Comparison of ENCODE assay signal across 26 cellular contexts in the genomic region with DNA sequence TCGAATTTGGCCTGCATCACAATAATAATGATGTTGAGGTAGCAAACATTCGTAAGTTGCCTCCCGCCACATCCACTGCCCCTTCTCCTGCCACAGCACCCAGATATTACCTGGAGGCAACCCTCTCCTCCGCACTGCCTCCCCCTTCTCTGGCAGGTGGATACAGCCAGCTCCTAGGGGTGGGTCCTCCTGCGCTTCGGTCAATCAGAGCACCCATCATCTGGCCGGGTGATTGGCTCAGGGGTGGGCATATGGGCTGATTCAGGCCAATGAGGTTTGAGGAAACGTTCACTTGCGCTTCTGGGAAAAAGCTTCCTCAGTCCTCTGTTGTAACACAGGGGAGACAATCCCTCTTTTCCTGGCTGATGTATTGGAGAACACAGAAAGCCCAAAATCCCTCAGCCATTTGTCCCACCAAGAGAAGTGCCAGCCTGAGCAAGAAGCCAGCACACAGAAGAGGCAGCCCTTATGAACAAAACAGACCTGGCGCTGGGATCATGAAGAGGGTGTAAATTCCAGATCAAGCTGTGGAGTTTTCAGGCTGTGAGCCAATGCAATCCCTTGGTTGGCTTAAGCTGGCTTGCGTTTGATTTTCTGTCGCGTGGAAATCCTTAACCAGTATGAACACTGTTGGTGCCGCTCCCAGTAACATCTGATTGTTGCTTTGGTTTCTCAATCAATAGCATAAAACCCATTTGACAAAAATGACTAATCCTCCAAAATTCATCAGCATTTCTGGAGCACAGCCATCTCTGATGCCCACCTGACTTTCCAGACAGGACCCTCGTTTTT.
A peak's percentile ranks its signal among the peaks of the same experiment; 100 is the strongest.
DNase-seq lines count a peak whose midpoint lies in the region; ATAC-seq and TF ChIP-seq lines count a peak whose summit lies in the region.
"Had no signal": no experiment of that assay in that cellular context is flagged by ENCODE, and none has a peak within 500 bp of the region (broad histone marks: within the 10 kb centered on the region; RNA-seq: fewer than 3 reads in every experiment).

No MANE protein-coding gene starts in this region.

- no CpG with 5 or more reads among the region's 15 CpGs for WGBS in neuronal stem cell (ENCODE audit: extremely low coverage in 2 of 2, insufficient read length in 2 of 2, insufficient replicate concordance in 1 of 2), 2 donors
- WGBS in mesenchymal stem cell = 93% methylated on average over 15 of the region's 15 CpGs

- H2BK120ac ChIP-seq in neuronal stem cell (ENCODE audit: low read depth, low read length) = no peak overlapping the region
- H2BK120ac ChIP-seq in mesenchymal stem cell (ENCODE audit: low read depth, low read length) = no peak overlapping the region

- no peaks in the 10 kb centered on the region; the same call in 1 of the 2 replicates for H3K9me2 ChIP-seq in GM23338 (ENCODE audit: insufficient read depth)

- H4K91ac ChIP-seq in neuronal stem cell (ENCODE audit: low read depth, low read length, poor library complexity) (no peak overlapping the region), mesenchymal stem cell (ENCODE audit: low read length) (no peak overlapping the region)

- CTCF ChIA-PET in activated CD8-positive, alpha-beta T cell treated with anti-CD3 and anti-CD28 coated beads, Interleukin-2, amount 10 ng/mL, durations not matched to agents 7 days and 5 days (lab: Charles Lee) = interaction anchor here (1.0 to 1.6 kb wide), 6 partner anchors 13 to 83 kb away, joined by 3 to 5 read pairs (median 4); no protein-coding TSS in a partner anchor

- no peaks in the 10 kb centered on the region for H3K79me1 ChIP-seq in neuronal stem cell (ENCODE audit: low read depth, low read length)
- no peaks in the 10 kb centered on the region for H3K79me1 ChIP-seq in mesenchymal stem cell (replicated peaks; ENCODE audit: low read length, poor library complexity, severe bottlenecking)

- H2BK5ac ChIP-seq in neuronal stem cell (ENCODE audit: low read length) (no peak overlapping the region), mesenchymal stem cell (ENCODE audit: low read depth, low read length, poor library complexity, severe bottlenecking) (no peak overlapping the region)

- no peak for TF ChIP-seq CTCF in GM23338 (conservative IDR thresholded peaks at IDR 0.05; ENCODE audit: low read depth in 2 of 2)

- H2BK15ac ChIP-seq in neuronal stem cell (ENCODE audit: low read length) (no peak overlapping the region), mesenchymal stem cell (ENCODE audit: low read depth, poor library complexity, severe bottlenecking) (no peak overlapping the region)

- ATAC-seq in GM23338 (peak; percentile 18; the same call in 2 of the 3 replicates), HG03565 (IDR thresholded peaks at IDR 0.05; ENCODE audit: unreplicated experiment) (no peak)
- no peak for ATAC-seq in activated CD8-positive, alpha-beta T cell treated with anti-CD3 and anti-CD28 coated beads, Interleukin-2, amount 10 ng/mL, durations not matched to agents 7 days and 5 days
- no peak for ATAC-seq in stimulated activated naive CD8-positive, alpha-beta T cell treated with anti-CD3 and anti-CD28 coated beads, Interleukin-15, amount 100 ng/mL, for 72 hours
- ATAC-seq: activated T-cell treated with anti-CD3 and anti-CD28 coated beads, Interleukin-2, amount 50 U/mL, for 72 hours; foreskin keratinocyte had no signal

- H3K4me1 ChIP-seq in GM23338 (ENCODE audit: insufficient read depth) (peaks cover 18% of the 10 kb centered on the region), neuronal stem cell (ENCODE audit: control insufficient read depth in 2 of 2, insufficient read depth in 1 of 2, low read depth in 1 of 2, low read length in 2 of 2) (peaks cover 11 to 17% of the 10 kb centered on the region in 2 donors), mesenchymal stem cell (ENCODE audit: control insufficient read depth, insufficient read depth, low read depth, low read length) (peaks cover 15% of the 10 kb centered on the region)
- H3K4me1 ChIP-seq: ascending aorta, foreskin keratinocyte had no signal

- H3K27ac Mint-ChIP-seq in GM23338 = no peak overlapping the region
- H3K27ac Mint-ChIP-seq in activated CD8-positive, alpha-beta T cell treated with anti-CD3 and anti-CD28 coated beads, Interleukin-2, amount 10 ng/mL, durations not matched to agents 7 days and 5 days = no peak overlapping the region
- no peak overlapping the region for H3K27ac Mint-ChIP-seq in stimulated activated naive CD8-positive, alpha-beta T cell treated with anti-CD3 and anti-CD28 coated beads, Interleukin-15, amount 100 ng/mL, for 72 hours
- H3K27ac Mint-ChIP-seq: activated naive CD4-positive, alpha-beta T cell treated with anti-CD3 and anti-CD28 coated beads, Interleukin-2, amount 50 U/mL, for 24 hours; activated T-cell treated with anti-CD3 and anti-CD28 coated beads, Interleukin-2, amount 50 U/mL, for 72 hours; HFFc6 had no signal

- POLR2A ChIA-PET in activated CD8-positive, alpha-beta T cell treated with anti-CD3 and anti-CD28 coated beads, Interleukin-2, amount 10 ng/mL, durations not matched to agents 7 days and 5 days (lab: Charles Lee) = interaction anchor here (0.5 to 1.3 kb wide), 2 partner anchors 21 to 51 kb away, joined by 3 read pairs; no protein-coding TSS in a partner anchor

- H3K27ac ChIP-seq in GM23338 (ENCODE audit: low read depth) = no peak overlapping the region
- H3K27ac ChIP-seq in neuronal stem cell (replicated peaks; ENCODE audit: low read length) = no peak overlapping the region
- no peak overlapping the region for H3K27ac ChIP-seq in mesenchymal stem cell (ENCODE audit: low read length, poor library complexity, severe bottlenecking)
- H3K27ac ChIP-seq: 22Rv1, ascending aorta, foreskin keratinocyte, hepatocyte, upper lobe of left lung had no signal

- H3K36me3 Mint-ChIP-seq in GM23338 (ENCODE audit: low read depth) = no peaks in the 10 kb centered on the region
- peaks cover 15% of the 10 kb centered on the region for H3K36me3 Mint-ChIP-seq in activated CD8-positive, alpha-beta T cell treated with anti-CD3 and anti-CD28 coated beads, Interleukin-2, amount 10 ng/mL, durations not matched to agents 7 days and 5 days (ENCODE audit: low read depth)

- H3K18ac ChIP-seq in neuronal stem cell (ENCODE audit: low read length) (peak overlapping the region; percentile 23), mesenchymal stem cell (ENCODE audit: low read depth in 1 of 2, low read length in 2 of 2) (no peak overlapping the region)

- no peaks in the 10 kb centered on the region for H3K9me3 Mint-ChIP-seq in GM23338
- H3K9me3 Mint-ChIP-seq in activated CD8-positive, alpha-beta T cell treated with anti-CD3 and anti-CD28 coated beads, Interleukin-2, amount 10 ng/mL, durations not matched to agents 7 days and 5 days (ENCODE audit: insufficient read depth) = no peaks in the 10 kb centered on the region
- H3K9me3 Mint-ChIP-seq in stimulated activated naive CD8-positive, alpha-beta T cell treated with anti-CD3 and anti-CD28 coated beads, Interleukin-15, amount 100 ng/mL, for 72 hours = peaks cover 7 to 8% of the 10 kb centered on the region in 2 donors
- H3K9me3 Mint-ChIP-seq: HFFc6 had no signal

- DNase-seq in NCI-H146 (lab: John Stamatoyannopoulos, UW) = peak; percentile 20
- DNase-seq in NCI-H146 treated with DMSO at 0.1 percent for 48 hours (lab: John Stamatoyannopoulos, UW; ENCODE audit: unreplicated experiment) = no peak
- no peak for DNase-seq in GM23338 (ENCODE audit: low spot score)
- peak; percentile 17 for DNase-seq in activated CD8-positive, alpha-beta T cell treated with anti-CD3 and anti-CD28 coated beads, Interleukin-2, amount 10 ng/mL, durations not matched to agents 7 days and 5 days
- no peak for DNase-seq in neuronal stem cell (ENCODE audit: low spot score)
- DNase-seq in mesenchymal stem cell = no peak
- DNase-seq in stimulated activated naive CD8-positive, alpha-beta T cell treated with anti-CD3 and anti-CD28 coated beads, Interleukin-15, amount 100 ng/mL, for 72 hours = no peak
- DNase-seq: activated T-cell treated with anti-CD3 and anti-CD28 coated beads, Interleukin-2, amount 50 U/mL, for 72 hours; AML-193; central memory CD4-positive, alpha-beta T cell; DMS53; foreskin keratinocyte; GF-D8; HFFc6; NCI-H1092 treated with DMSO at 0.1 percent for 48 hours; NCI-H526 treated with DMSO at 0.1 percent for 48 hours; nucleus accumbens; OCI-M1; SHP77 treated with DMSO at 0.1 percent for 48 hours; upper lobe of left lung had no signal

- H4K20me1 ChIP-seq in GM23338 (replicated peaks; ENCODE audit: insufficient read depth) = no peaks in the 10 kb centered on the region

- H2BK12ac ChIP-seq in neuronal stem cell (ENCODE audit: low read length) (no peak overlapping the region), mesenchymal stem cell (ENCODE audit: low read length in 2 of 2) (no peak overlapping the region)

- no peaks in the 10 kb centered on the region for H3K79me2 ChIP-seq in GM23338 (replicated peaks; ENCODE audit: insufficient read depth)
- H3K79me2 ChIP-seq: hepatocyte had no signal

- H2AK5ac ChIP-seq in neuronal stem cell (ENCODE audit: low read depth, low read length) = no peak overlapping the region
- H2AK5ac ChIP-seq in mesenchymal stem cell (ENCODE audit: low read length, severe bottlenecking) = no peak overlapping the region

- peaks cover 29% of the 10 kb centered on the region for H3K4me1 Mint-ChIP-seq in GM23338
- H3K4me1 Mint-ChIP-seq in activated CD8-positive, alpha-beta T cell treated with anti-CD3 and anti-CD28 coated beads, Interleukin-2, amount 10 ng/mL, durations not matched to agents 7 days and 5 days (ENCODE audit: low read depth) = peaks cover 58% of the 10 kb centered on the region
- H3K4me1 Mint-ChIP-seq in stimulated activated naive CD8-positive, alpha-beta T cell treated with anti-CD3 and anti-CD28 coated beads, Interleukin-15, amount 100 ng/mL, for 72 hours = peaks cover 85% of the 10 kb centered on the region

- H4K8ac ChIP-seq in neuronal stem cell (ENCODE audit: low read depth, low read length) (no peak overlapping the region), mesenchymal stem cell (ENCODE audit: low read length) (no peak overlapping the region)

- no peaks in the 10 kb centered on the region for H3K9me3 ChIP-seq in neuronal stem cell (replicated peaks in 1 of 2; ENCODE audit: control insufficient read depth in 2 of 2, insufficient read depth in 1 of 2, low read depth in 1 of 2, low read length in 2 of 2)
- no peaks in the 10 kb centered on the region for H3K9me3 ChIP-seq in mesenchymal stem cell (ENCODE audit: control insufficient read depth, low read length)
- H3K9me3 ChIP-seq: ascending aorta, upper lobe of left lung had no signal

- H3K9ac ChIP-seq in neuronal stem cell (ENCODE audit: low read depth, low read length, poor library complexity) (no peak overlapping the region), mesenchymal stem cell (ENCODE audit: low read length) (no peak overlapping the region)

- H3K27me3 Mint-ChIP-seq in GM23338 (ENCODE audit: insufficient read depth, low read depth, poor library complexity) = peaks cover 2% of the 10 kb centered on the region
- no peaks in the 10 kb centered on the region for H3K27me3 Mint-ChIP-seq in activated CD8-positive, alpha-beta T cell treated with anti-CD3 and anti-CD28 coated beads, Interleukin-2, amount 10 ng/mL, durations not matched to agents 7 days and 5 days (ENCODE audit: low read depth)
- no peaks in the 10 kb centered on the region for H3K27me3 Mint-ChIP-seq in stimulated activated naive CD8-positive, alpha-beta T cell treated with anti-CD3 and anti-CD28 coated beads, Interleukin-15, amount 100 ng/mL, for 72 hours
- H3K27me3 Mint-ChIP-seq: activated naive CD4-positive, alpha-beta T cell treated with anti-CD3 and anti-CD28 coated beads, Interleukin-2, amount 50 U/mL, for 24 hours had no signal

- no peak overlapping the region for H3K4me3 Mint-ChIP-seq in GM23338
- no peak overlapping the region for H3K4me3 Mint-ChIP-seq in activated CD8-positive, alpha-beta T cell treated with anti-CD3 and anti-CD28 coated beads, Interleukin-2, amount 10 ng/mL, durations not matched to agents 7 days and 5 days
- H3K4me3 Mint-ChIP-seq in stimulated activated naive CD8-positive, alpha-beta T cell treated with anti-CD3 and anti-CD28 coated beads, Interleukin-15, amount 100 ng/mL, for 72 hours = no peak overlapping the region
- H3K4me3 Mint-ChIP-seq: activated naive CD4-positive, alpha-beta T cell treated with anti-CD3 and anti-CD28 coated beads, Interleukin-2, amount 50 U/mL, for 24 hours; HFFc6 had no signal

- H3K4ac ChIP-seq in neuronal stem cell (ENCODE audit: low read length) (no peak overlapping the region), mesenchymal stem cell (ENCODE audit: low read depth in 1 of 2, low read length in 2 of 2) (no peak overlapping the region)

- H2AFZ ChIP-seq in GM23338 = no peak overlapping the region
- no peak overlapping the region for H2AFZ ChIP-seq in neuronal stem cell (ENCODE audit: low read length)
- H2AFZ ChIP-seq in mesenchymal stem cell (ENCODE audit: low read depth, low read length) = no peak overlapping the region
- H2AFZ ChIP-seq: hepatocyte had no signal

- H3K14ac ChIP-seq in neuronal stem cell (ENCODE audit: low read length) = no peak overlapping the region
- no peak overlapping the region for H3K14ac ChIP-seq in mesenchymal stem cell (ENCODE audit: low read length in 2 of 2)

- no peaks in the 10 kb centered on the region for H3F3A ChIP-seq in GM23338 (replicated peaks; ENCODE audit: low read depth)

- no peak overlapping the region for H3K23ac ChIP-seq in neuronal stem cell (ENCODE audit: low read depth, low read length, poor library complexity)
- H3K23ac ChIP-seq in mesenchymal stem cell (ENCODE audit: low read length in 2 of 2) = no peak overlapping the region

- H3K27me3 ChIP-seq in GM23338 (ENCODE audit: insufficient read depth) (no peaks in the 10 kb centered on the region), neuronal stem cell (ENCODE audit: control insufficient read depth in 3 of 3, insufficient read depth in 3 of 3, low read depth in 1 of 3, low read length in 3 of 3) (peaks cover 0 to 40% (median 0%) of the 10 kb centered on the region in 3 experiments), mesenchymal stem cell (ENCODE audit: control insufficient read depth in 1 of 2, insufficient read depth in 1 of 2, low read length in 2 of 2) (no peaks in the 10 kb centered on the region)
- H3K27me3 ChIP-seq: ascending aorta, foreskin keratinocyte, hepatocyte, upper lobe of left lung had no signal

- H3K4me3 ChIP-seq in GM23338 (no peak overlapping the region), neuronal stem cell (ENCODE audit: low read length in 2 of 2) (no peak overlapping the region), mesenchymal stem cell (ENCODE audit: insufficient read depth in 1 of 2, low read depth in 1 of 2, low read length in 2 of 2) (no peak overlapping the region)
- H3K4me3 ChIP-seq: ascending aorta, hepatocyte, lung, upper lobe of left lung had no signal

- H3K36me3 ChIP-seq in GM23338 (ENCODE audit: insufficient read depth) (no peaks in the 10 kb centered on the region), neuronal stem cell (replicated peaks in 1 of 2; ENCODE audit: control insufficient read depth in 2 of 2, insufficient read depth in 2 of 2, low read length in 2 of 2) (no peaks in the 10 kb centered on the region), mesenchymal stem cell (ENCODE audit: control insufficient read depth in 1 of 2, insufficient read depth in 2 of 2, low read depth in 1 of 2, low read length in 2 of 2) (no peaks in the 10 kb centered on the region)
- H3K36me3 ChIP-seq: ascending aorta, upper lobe of left lung had no signal

- H3K4me2 ChIP-seq in GM23338 (no peak overlapping the region), neuronal stem cell (ENCODE audit: insufficient read depth, low read length, poor library complexity, severe bottlenecking) (no peak overlapping the region), mesenchymal stem cell (ENCODE audit: low read length, poor library complexity, severe bottlenecking) (no peak overlapping the region)
- H3K4me2 ChIP-seq: hepatocyte had no signal

Comparison
In these comparisons a context has a peak if more than half of its experiments do, and no peak if none do; other contexts are left out.
1. DNase-seq: peak in NCI-H146 (single experiment) and activated CD8-positive, alpha-beta T cell treated with anti-CD3 and anti-CD28 coated beads, Interleukin-2, amount 10 ng/mL, durations not matched to agents 7 days and 5 days (single experiment); none in NCI-H146 treated with DMSO at 0.1 percent for 48 hours (single experiment), GM23338 (single experiment), neuronal stem cell (single experiment), mesenchymal stem cell (single experiment) and stimulated activated naive CD8-positive, alpha-beta T cell treated with anti-CD3 and anti-CD28 coated beads, Interleukin-15, amount 100 ng/mL, for 72 hours (0 of 2).